ENCODE assay signal across 12 cellular contexts in the genomic region with DNA sequence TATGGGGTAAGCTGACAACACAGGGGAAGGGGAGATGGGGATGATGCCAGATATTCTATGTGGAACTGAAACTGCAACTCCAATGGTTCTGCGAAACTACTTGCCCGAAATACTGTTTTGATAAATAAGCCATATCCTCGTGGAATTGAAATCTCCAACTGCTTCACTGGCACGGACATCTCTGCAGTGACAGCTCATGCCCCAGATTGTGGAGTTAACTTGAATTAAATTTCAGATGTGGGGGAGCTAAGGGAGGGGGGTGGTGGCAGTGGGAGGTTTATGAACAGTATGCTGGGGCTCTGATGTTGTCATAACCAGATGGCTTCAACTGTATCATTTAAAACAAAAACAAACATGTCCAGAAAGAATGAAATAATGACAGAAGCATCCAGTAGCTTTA. TPM values are rescaled to one million over a fixed set of nuclear protein-coding genes. Genes with fewer than 3 reads are reported as not detected.
"Had no signal": no experiment of that assay in that cellular context is flagged by ENCODE, and none has a peak within 500 bp of the region (broad histone marks: within the 10 kb centered on the region; RNA-seq: fewer than 3 reads in every experiment).

No MANE protein-coding gene starts in this region.

- H3K9me3 Mint-ChIP-seq: activated naive CD8-positive, alpha-beta T cell treated with anti-CD3 and anti-CD28 coated beads for 36 hours; activated T-helper 1 cell treated with anti-CD3 and anti-CD28 coated beads, Interleukin-12 subunit alpha, Interleukin-12 subunit beta, Interleukin-2, Interleukin-4 antibody, amounts not matched to agents 30 ng/mL and 10 ng/mL and 1 ng/mL, durations not matched to agents 14 hours and 24 hours and 36 hours; neural crest cell had no signal

- ATAC-seq: esophagus mucosa, sciatic nerve had no signal

- H3K4me1 Mint-ChIP-seq: activated naive CD8-positive, alpha-beta T cell treated with anti-CD3 and anti-CD28 coated beads for 36 hours had no signal

- H3K9me3 ChIP-seq: prostate gland, SK-N-SH, spleen had no signal

- H3K27ac Mint-ChIP-seq: activated naive CD8-positive, alpha-beta T cell treated with anti-CD3 and anti-CD28 coated beads for 36 hours; activated T-helper 1 cell treated with anti-CD3 and anti-CD28 coated beads, Interleukin-12 subunit alpha, Interleukin-12 subunit beta, Interleukin-2, Interleukin-4 antibody, amounts not matched to agents 30 ng/mL and 10 ng/mL and 1 ng/mL, durations not matched to agents 14 hours and 24 hours and 36 hours had no signal

- H3K4me3 Mint-ChIP-seq: activated naive CD8-positive, alpha-beta T cell treated with anti-CD3 and anti-CD28 coated beads for 36 hours; activated T-helper 1 cell treated with anti-CD3 and anti-CD28 coated beads, Interleukin-12 subunit alpha, Interleukin-12 subunit beta, Interleukin-2, Interleukin-4 antibody, amounts not matched to agents 30 ng/mL and 10 ng/mL and 1 ng/mL, durations not matched to agents 14 hours and 24 hours and 36 hours; neural crest cell had no signal

- H3K27me3 ChIP-seq: spleen had no signal

- H3K36me3 ChIP-seq: prostate gland had no signal

- H3K4me3 ChIP-seq: prostate gland, spleen had no signal

- H3K27me3 Mint-ChIP-seq: activated naive CD8-positive, alpha-beta T cell treated with anti-CD3 and anti-CD28 coated beads for 36 hours had no signal

- H3K9ac ChIP-seq: SK-N-SH had no signal

- DNase-seq: activated CD4-positive, CD25-positive, alpha-beta regulatory T cell treated with anti-CD3 and anti-CD28 coated beads, Interleukin-2, amount 50 U/mL, for 72 hours; activated naive CD8-positive, alpha-beta T cell treated with anti-CD3 and anti-CD28 coated beads for 36 hours; SK-N-SH; spleen; T-helper 1 cell; T1000; trophoblast cell had no signal

RNA-seq across cellular contexts. Expression of gene NXPH3, which starts 21.8 kb away (rescaled TPM):
- total RNA-seq: activated T-helper 1 cell treated with anti-CD3 and anti-CD28 coated beads, Interleukin-12 subunit alpha, Interleukin-12 subunit beta, Interleukin-2, Interleukin-4 antibody, amounts not matched to agents 30 ng/mL and 10 ng/mL and 1 ng/mL, durations not matched to agents 14 hours and 24 hours and 36 hours had no signal
